Comparison of ENCODE assay signal across 13 cellular contexts in genomic region chr12:53055471-53056266, GRCh38. TPM values are rescaled to one million over a fixed set of nuclear protein-coding genes. Genes with fewer than 3 reads are reported as not detected.
DNase-seq lines count a peak whose midpoint lies in the region; FAIRE-seq and TF ChIP-seq lines count a peak whose summit lies in the region.
"Had no signal": no experiment of that assay in that cellular context is flagged by ENCODE, and none has a peak within 500 bp of the region (broad histone marks: within the 10 kb centered on the region; RNA-seq: fewer than 3 reads in every experiment).

No MANE protein-coding gene starts in this region.

- no peak overlapping the region for H2BK20ac ChIP-seq in H1 (ENCODE audit: low read length)

- H3K4me1 ChIP-seq in CD4-positive, alpha-beta memory T cell (ENCODE audit: insufficient read depth, low read length), result peaks cover 9% of the 10 kb centered on the region
- H3K4me1 ChIP-seq in H1 (replicated peaks in 1 of 4; ENCODE audit: control insufficient read depth in 3 of 4, insufficient read depth in 4 of 4, low read length in 3 of 4), result peaks cover 4 to 17% (median 10%) of the 10 kb centered on the region in 4 experiments
- H3K4me1 ChIP-seq: HAP-1 had no signal

- H3K9me3 Mint-ChIP-seq in CD4-positive, alpha-beta memory T cell, result no peaks in the 10 kb centered on the region
- H3K9me3 Mint-ChIP-seq in osteocyte (ENCODE audit: unreplicated experiment), result no peaks in the 10 kb centered on the region

- intact Hi-C loops in CD4-positive, alpha-beta memory T cell (cut with micrococcal nuclease), result loop anchor here (2.0 kb wide), 1 partner anchor 239 kb away; the partner anchor contains the start of gene PFDN5

- H3K4me2 ChIP-seq in H1 (ENCODE audit: insufficient read depth in 1 of 2, low read depth in 2 of 2, low read length in 2 of 2), result no peak overlapping the region

- no peak overlapping the region for H3K23ac ChIP-seq in H1 (ENCODE audit: insufficient read length)

- peaks cover 8% of the 10 kb centered on the region for H3K23me2 ChIP-seq in H1 (ENCODE audit: low read depth, low read length)

- no peak overlapping the region for H2BK120ac ChIP-seq in H1 (replicated peaks; ENCODE audit: low read depth, low read length)

- peak overlapping the region in 4 of 7 donors; percentile 47 to 80 (median 66) for H3K27ac Mint-ChIP-seq in CD4-positive, alpha-beta memory T cell
- no peak overlapping the region for H3K27ac Mint-ChIP-seq in osteocyte (ENCODE audit: unreplicated experiment)

- H3K4me1 Mint-ChIP-seq in CD4-positive, alpha-beta memory T cell, result peaks cover 4 to 18% (median 12%) of the 10 kb centered on the region in 4 donors
- H3K4me1 Mint-ChIP-seq in osteocyte (ENCODE audit: unreplicated experiment), result peaks cover 52% of the 10 kb centered on the region

- H2BK5ac ChIP-seq in H1 (ENCODE audit: low read depth, low read length), result no peak overlapping the region

- H3K27ac ChIP-seq in AG04450 (ENCODE audit: low read depth, low read length) (peak overlapping the region; percentile 11), H1 (ENCODE audit: low read depth, low read length) (no peak overlapping the region)
- H3K27ac ChIP-seq in CD4-positive, alpha-beta memory T cell (ENCODE audit: low read depth, low read length), result no peak overlapping the region
- H3K27ac ChIP-seq: SK-N-MC had no signal

- H4K20me1 ChIP-seq in H1 (replicated peaks in 1 of 2; ENCODE audit: control insufficient read depth in 1 of 2, insufficient read depth in 2 of 2, low read length in 2 of 2), result peaks cover 12 to 15% of the 10 kb centered on the region in 2 experiments

- DNase-seq in AG04450 (ENCODE audit: low read depth, low spot score) (no peak), H1 (ENCODE audit: low read depth in 1 of 2, low spot score in 2 of 2) (no peak), osteocyte (ENCODE audit: extremely low spot score, unreplicated experiment) (no peak), NCI-H524 treated with DMSO at 0.1 percent for 48 hours (lab: John Stamatoyannopoulos, UW) (no peak), HuH-7 (ENCODE audit: low spot score) (no peak), NCI-H1694 (lab: John Stamatoyannopoulos, UW) (no peak)
- peak in 1 of 5 donors; percentile 41 for DNase-seq in CD4-positive, alpha-beta memory T cell
- DNase-seq in effector CD8-positive, alpha-beta T cell (lab: John Stamatoyannopoulos, UW), result no peak
- DNase-seq: activated CD4-positive, alpha-beta T cell treated with anti-CD3 and anti-CD28 coated beads, Interleukin-2, amount 50 U/mL, for 1 hour had no signal

- no peak overlapping the region for H3K14ac ChIP-seq in H1 (ENCODE audit: insufficient read length)

- no peak overlapping the region for H4K5ac ChIP-seq in H1 (ENCODE audit: insufficient read length, low read depth, low read length)

- TF ChIP-seq EP300 in H1 (IDR thresholded peaks at IDR 0.05; ENCODE audit: borderline replicate concordance in 1 of 2, low read depth in 2 of 2, low read length in 2 of 2), result no peak

- no peak overlapping the region for H2AFZ ChIP-seq in H1 (ENCODE audit: low read length)

- H3K4me3 ChIP-seq in AG04450 (ENCODE audit: low read depth, low read length) (no peak overlapping the region), H1 (ENCODE audit: extremely low read depth in 1 of 4, insufficient read depth in 2 of 4, low read depth in 3 of 4, low read length in 4 of 4) (no peak overlapping the region)
- no peak overlapping the region for H3K4me3 ChIP-seq in CD4-positive, alpha-beta memory T cell (ENCODE audit: low read length in 2 of 2)
- H3K4me3 ChIP-seq: HAP-1, SK-N-MC had no signal

- POLR2A ChIA-PET in AG04450 (lab: Yijun Ruan, JAX) (interaction anchor here (0.9 to 3.0 kb wide), 3 partner anchors 10 to 13 kb away, joined by 3 to 18 read pairs (median 3); no protein-coding TSS in a partner anchor), H1 (lab: Charles Lee; ENCODE audit: partially characterized antibody) (interaction anchor here (0.5 to 35.6 kb wide), 5 partner anchors 11 to 254 kb away, joined by 3 to 711 read pairs (median 16); partner anchors contain the start of gene EIF4B)
- POLR2A ChIA-PET in CD4-positive, alpha-beta memory T cell (lab: Charles Lee; ENCODE audit: partially characterized antibody), result interaction anchor here (1.4 to 3.4 kb wide), 4 partner anchors 9 to 50 kb away, joined by 4 to 9 read pairs (median 6); partner anchors contain the start of genes EIF4B, IGFBP6 and SPRYD3

- no peaks in the 10 kb centered on the region for H3K79me2 ChIP-seq in H1 (ENCODE audit: control insufficient read depth in 1 of 2, insufficient read depth in 2 of 2, low read length in 2 of 2)

- peak overlapping the region; percentile 89; the same call in 1 of the 2 replicates for H2AK5ac ChIP-seq in H1 (ENCODE audit: low read depth, low read length)

- H3K9me3 ChIP-seq in AG04450 (ENCODE audit: control insufficient read depth, insufficient read depth, low read length) (no peaks in the 10 kb centered on the region), H1 (ENCODE audit: insufficient read depth in 2 of 2, low read depth in 1 of 2, low read length in 1 of 2) (no peaks in the 10 kb centered on the region)
- H3K9me3 ChIP-seq in CD4-positive, alpha-beta memory T cell (ENCODE audit: control insufficient read depth in 1 of 2, low read length in 2 of 2), result no peaks in the 10 kb centered on the region
- H3K9me3 ChIP-seq: HAP-1 had no signal

- no peak overlapping the region for H3K9ac ChIP-seq in H1 (replicated peaks in 1 of 4; ENCODE audit: extremely low read depth in 1 of 4, low read depth in 3 of 4, low read length in 3 of 4)

- no peak overlapping the region for H3K18ac ChIP-seq in H1 (ENCODE audit: extremely low read depth, low read length)

- no peak for TF ChIP-seq RAD21 in H1 (IDR thresholded peaks at IDR 0.05 in 1 of 2, conservative IDR thresholded peaks at IDR 0.05 in 1 of 2; ENCODE audit: low read depth in 2 of 2, low read length in 2 of 2)

- peak overlapping the region; percentile 70; the same call in 1 of the 2 replicates for H2BK12ac ChIP-seq in H1 (ENCODE audit: low read depth, low read length)

- no peak for TF ChIP-seq POLR2A in H1 (IDR thresholded peaks at IDR 0.05; ENCODE audit: control extremely low read depth in 1 of 2, low read depth in 2 of 2, low read length in 2 of 2)

- peaks cover 8% of the 10 kb centered on the region; the same call in 1 of the 2 replicates for H3K79me1 ChIP-seq in H1 (ENCODE audit: low read depth, low read length)

- H3K27me3 ChIP-seq in AG04450 (ENCODE audit: control insufficient read depth, insufficient read depth, low read length), result no peaks in the 10 kb centered on the region
- H3K27me3 ChIP-seq in CD4-positive, alpha-beta memory T cell (ENCODE audit: insufficient read depth, low read length), result no peaks in the 10 kb centered on the region
- H3K27me3 ChIP-seq in H1 (replicated peaks in 1 of 4; ENCODE audit: control insufficient read depth in 3 of 4, extremely low read depth in 1 of 4, insufficient read depth in 3 of 4, low read length in 3 of 4), result peaks cover 0 to 12% (median 4%) of the 10 kb centered on the region in 4 experiments; a peak in 4 of 7 replicates

- 82% methylated on average over 15 of the region's 15 CpGs; no CpG with 5 or more reads in 1 of the 2 experiments for WGBS in H1 (ENCODE audit: extremely low coverage in 1 of 2, insufficient coverage in 1 of 2, insufficient read length in 1 of 2, insufficient replicate concordance in 2 of 2, low coverage in 1 of 2, low lambda C conversion rate in 2 of 2, missing lambda C conversion rate in 1 of 2), 2 experiments

- no peaks in the 10 kb centered on the region for H3K36me3 Mint-ChIP-seq in CD4-positive, alpha-beta memory T cell
- peaks cover 18% of the 10 kb centered on the region for H3K36me3 Mint-ChIP-seq in osteocyte (ENCODE audit: unreplicated experiment)

- no peak overlapping the region for H3K56ac ChIP-seq in H1 (replicated peaks; ENCODE audit: insufficient read length, low read depth, low read length)

- no peak overlapping the region for H4K91ac ChIP-seq in H1 (replicated peaks; ENCODE audit: insufficient read length, low read length)

- no peak overlapping the region for H3K4ac ChIP-seq in H1 (replicated peaks; ENCODE audit: insufficient read length, low read depth, low read length)

- H3K36me3 ChIP-seq in CD4-positive, alpha-beta memory T cell (ENCODE audit: insufficient read depth, low read length), result no peaks in the 10 kb centered on the region
- H3K36me3 ChIP-seq in H1 (ENCODE audit: control insufficient read depth in 2 of 4, insufficient read depth in 4 of 4, low read length in 3 of 4), result peaks cover 0 to 5% (median 0%) of the 10 kb centered on the region in 4 experiments; a peak in 1 of 8 replicates
- H3K36me3 ChIP-seq: HAP-1 had no signal

- no peak overlapping the region; the same call in 1 of the 2 replicates for H2BK15ac ChIP-seq in H1 (ENCODE audit: low read length)

- CTCF ChIA-PET in AG04450 (lab: Charles Lee) (interaction anchor here (0.9 to 4.2 kb wide), 3 partner anchors 8 to 43 kb away, joined by 3 to 43 read pairs (median 10); no protein-coding TSS in a partner anchor), H1 (lab: Charles Lee; ENCODE audit: partially characterized antibody) (interaction anchor here (0.6 to 15.7 kb wide), 11 partner anchors 7 to 290 kb away, joined by 3 to 258 read pairs (median 10); partner anchors contain the start of genes IGFBP6 and TNS2)
- CTCF ChIA-PET in CD4-positive, alpha-beta memory T cell (lab: Charles Lee; ENCODE audit: partially characterized antibody), result interaction anchor here (0.7 to 5.5 kb wide), 5 partner anchors 9 to 43 kb away, joined by 3 to 58 read pairs (median 10); no protein-coding TSS in a partner anchor

- no peak overlapping the region for H4K8ac ChIP-seq in H1 (ENCODE audit: extremely low read depth, insufficient read depth, low read length)

- H3K4me3 Mint-ChIP-seq in CD4-positive, alpha-beta memory T cell, result peak overlapping the region in 5 of 8 donors; percentile 20 to 67 (median 43)
- H3K4me3 Mint-ChIP-seq in osteocyte (ENCODE audit: unreplicated experiment), result peak overlapping the region; percentile 42

- TF ChIP-seq CTCF in AG04450 (IDR thresholded peaks at IDR 0.05; ENCODE audit: low read depth, low read length), result no peak
- TF ChIP-seq CTCF in H1 (IDR thresholded peaks at IDR 0.05; ENCODE audit: control extremely low read depth in 1 of 3, insufficient read depth in 1 of 3, low read depth in 1 of 3, low read length in 3 of 3), result no peak
- TF ChIP-seq CTCF in osteocyte (IDR thresholded peaks at IDR 0.05), result no peak

- FAIRE-seq in H1 (lab: Jason Lieb, UNC), result no peak
- FAIRE-seq: GM12891 had no signal

- no peaks in the 10 kb centered on the region for H3K27me3 Mint-ChIP-seq in CD4-positive, alpha-beta memory T cell
- no peaks in the 10 kb centered on the region for H3K27me3 Mint-ChIP-seq in osteocyte (ENCODE audit: unreplicated experiment)

RNA-seq across cellular contexts. Expression of gene TNS2, which starts 5.8 kb away (rescaled TPM):
- polyA plus RNA-seq in AG04450 (2011; rRNA removed) (23.1 and 31.0 TPM in 2 replicates), H1 (2011; rRNA removed) (2.8 and 5.0 TPM in 2 replicates)
- polyA minus RNA-seq in AG04450 (2011; rRNA and poly(A)+ RNA removed), result 74.2 and 82.3 TPM in 2 replicates
- total RNA-seq in CD4-positive, alpha-beta memory T cell, result 1 to 10 TPM; 6.3 to 7.2 TPM
- polyA plus RNA-seq in CD4-positive, alpha-beta memory T cell, result under 1 TPM; 0.27 to 0.45 TPM
- 4.7 and 5.8 TPM in 2 replicates for total RNA-seq in H1 (2021; fragmentation: NEBNext Ultra II Directional; extraction: Animal tissue kit (Norgen Biotek cat#: 25700))
- 1.7 TPM for polyA plus RNA-seq in H1 (2011; cell fraction: cytosol; rRNA removed)
- polyA plus RNA-seq in H1 (2011; cell fraction: nucleus; rRNA removed), result 25.7 TPM
- polyA plus RNA-seq in H1 (2012, experiment 1 of 2), result 4.3 to 6.2 TPM (median 4.8 TPM) in 4 replicates
- polyA plus RNA-seq in H1 (2012, experiment 2 of 2), result 2.5 TPM
- 3.7 TPM for polyA plus RNA-seq in H1 (2013, experiment 1 of 2)
- 3.4 TPM for polyA plus RNA-seq in H1 (2013, experiment 2 of 2)
- polyA minus RNA-seq in H1 (2011; rRNA and poly(A)+ RNA removed), result 1.7 and 2.8 TPM in 2 replicates
- polyA minus RNA-seq in H1 (2011; cell fraction: cytosol; rRNA and poly(A)+ RNA removed), result 10.8 TPM
- 10.6 TPM for polyA minus RNA-seq in H1 (2011; cell fraction: nucleus; rRNA and poly(A)+ RNA removed)
- total RNA-seq in osteocyte, result 107 and 116 TPM in 2 replicates

RNA-seq across cellular contexts. Expression of gene SPRYD3, which starts 23.5 kb away (rescaled TPM):
- polyA plus RNA-seq in AG04450 (2011; rRNA removed), result 15.4 and 17.6 TPM in 2 replicates
- 25.2 and 26.8 TPM in 2 replicates for polyA minus RNA-seq in AG04450 (2011; rRNA and poly(A)+ RNA removed)
- 10 to 100 TPM; 54.3 to 59.3 TPM for total RNA-seq in CD4-positive, alpha-beta memory T cell
- 10 to 100 TPM; 54.2 to 71.7 TPM for polyA plus RNA-seq in CD4-positive, alpha-beta memory T cell
- 6.6 and 6.8 TPM in 2 replicates for total RNA-seq in H1 (2021; fragmentation: NEBNext Ultra II Directional; extraction: Animal tissue kit (Norgen Biotek cat#: 25700))
- polyA plus RNA-seq in H1 (2011; rRNA removed), result 8.0 and 10.4 TPM in 2 replicates
- 7.4 TPM for polyA plus RNA-seq in H1 (2011; cell fraction: cytosol; rRNA removed)
- 10.8 TPM for polyA plus RNA-seq in H1 (2011; cell fraction: nucleus; rRNA removed)
- 4.9 to 8.7 TPM (median 6.7 TPM) in 4 replicates for polyA plus RNA-seq in H1 (2012, experiment 1 of 2)
- 6.0 TPM for polyA plus RNA-seq in H1 (2012, experiment 2 of 2)
- polyA plus RNA-seq in H1 (2013, experiment 1 of 2), result 3.4 TPM
- polyA plus RNA-seq in H1 (2013, experiment 2 of 2), result 4.0 TPM
- polyA minus RNA-seq in H1 (2011; rRNA and poly(A)+ RNA removed), result 7.9 and 9.9 TPM in 2 replicates
- 4.6 TPM for polyA minus RNA-seq in H1 (2011; cell fraction: cytosol; rRNA and poly(A)+ RNA removed)
- polyA minus RNA-seq in H1 (2011; cell fraction: nucleus; rRNA and poly(A)+ RNA removed), result 7.6 TPM
- total RNA-seq in osteocyte, result 28.3 and 29.0 TPM in 2 replicates

RNA-seq across cellular contexts. Expression of gene IGFBP6, which starts 41.8 kb away (rescaled TPM):
- polyA plus RNA-seq in AG04450 (2011; rRNA removed) (182 and 274 TPM in 2 replicates), H1 (2011; rRNA removed) (14.7 and 25.3 TPM in 2 replicates)
- 61.6 and 95.6 TPM in 2 replicates for polyA minus RNA-seq in AG04450 (2011; rRNA and poly(A)+ RNA removed)
- under 1 TPM in 1 of 2 experiments, not detected in 1; 0.61 TPM for total RNA-seq in CD4-positive, alpha-beta memory T cell
- polyA plus RNA-seq in CD4-positive, alpha-beta memory T cell, result 1 to 10 TPM in 1 of 2 donors, under 1 TPM in 1; 0.53 to 1.5 TPM
- 13.7 and 16.4 TPM in 2 replicates for total RNA-seq in H1 (2021; fragmentation: NEBNext Ultra II Directional; extraction: Animal tissue kit (Norgen Biotek cat#: 25700))
- 15.4 TPM for polyA plus RNA-seq in H1 (2011; cell fraction: cytosol; rRNA removed)
- 13.2 TPM for polyA plus RNA-seq in H1 (2011; cell fraction: nucleus; rRNA removed)
- 5.3 to 13.0 TPM (median 10.2 TPM) in 4 replicates for polyA plus RNA-seq in H1 (2012, experiment 1 of 2)
- 22.3 TPM for polyA plus RNA-seq in H1 (2012, experiment 2 of 2)
- polyA plus RNA-seq in H1 (2013, experiment 1 of 2), result 8.4 TPM
- polyA plus RNA-seq in H1 (2013, experiment 2 of 2), result 10.8 TPM
- polyA minus RNA-seq in H1 (2011; rRNA and poly(A)+ RNA removed), result 2.6 and 3.5 TPM in 2 replicates
- polyA minus RNA-seq in H1 (2011; cell fraction: cytosol; rRNA and poly(A)+ RNA removed), result 2.9 TPM
- polyA minus RNA-seq in H1 (2011; cell fraction: nucleus; rRNA and poly(A)+ RNA removed), result 2.4 TPM
- 18.8 and 22.3 TPM in 2 replicates for total RNA-seq in osteocyte

RNA-seq across cellular contexts. Expression of gene SOAT2, which starts 47.6 kb away (rescaled TPM):
- polyA plus RNA-seq in AG04450 (2011; rRNA removed), result 0.06 TPM in 1 of 2 replicates, not detected in the other
- not detected in 2 replicates for polyA minus RNA-seq in AG04450 (2011; rRNA and poly(A)+ RNA removed)
- under 1 TPM; 0.26 to 0.42 TPM for total RNA-seq in CD4-positive, alpha-beta memory T cell
- under 1 TPM; 0.20 to 0.85 TPM for polyA plus RNA-seq in CD4-positive, alpha-beta memory T cell
- not detected in 2 replicates for total RNA-seq in H1 (2021; fragmentation: NEBNext Ultra II Directional; extraction: Animal tissue kit (Norgen Biotek cat#: 25700))
- 0.08 and 0.13 TPM in 2 replicates for polyA plus RNA-seq in H1 (2011; rRNA removed)
- 0.12 TPM for polyA plus RNA-seq in H1 (2011; cell fraction: cytosol; rRNA removed)
- polyA plus RNA-seq in H1 (2011; cell fraction: nucleus; rRNA removed), result 0.21 TPM
- polyA plus RNA-seq in H1 (2012, experiment 1 of 2), result not detected in 4 replicates
- not detected for polyA plus RNA-seq in H1 (2012, experiment 2 of 2)
- polyA plus RNA-seq in H1 (2013, experiment 1 of 2), result 0.04 TPM
- not detected for polyA plus RNA-seq in H1 (2013, experiment 2 of 2)
- polyA minus RNA-seq in H1 (2011; rRNA and poly(A)+ RNA removed), result not detected in 2 replicates
- polyA minus RNA-seq in H1 (2011; cell fraction: cytosol; rRNA and poly(A)+ RNA removed), result not detected
- not detected for polyA minus RNA-seq in H1 (2011; cell fraction: nucleus; rRNA and poly(A)+ RNA removed)
- not detected in 2 replicates for total RNA-seq in osteocyte
- total RNA-seq: endothelial cell of umbilical vein had no signal
- polyA plus RNA-seq: endothelial cell of umbilical vein had no signal

RNA-seq across cellular contexts. Expression of gene EIF4B, which starts 49.4 kb away (rescaled TPM):
- polyA plus RNA-seq in AG04450 (2011; rRNA removed) (548 and 645 TPM in 2 replicates), H1 (2011; rRNA removed) (269 and 307 TPM in 2 replicates)
- 854 and 868 TPM in 2 replicates for polyA minus RNA-seq in AG04450 (2011; rRNA and poly(A)+ RNA removed)
- 100 to 1,000 TPM; 730 to 777 TPM for total RNA-seq in CD4-positive, alpha-beta memory T cell
- polyA plus RNA-seq in CD4-positive, alpha-beta memory T cell, result 100 to 1,000 TPM in 1 of 2 donors, 10 to 100 TPM in 1; 74.2 to 117 TPM
- total RNA-seq in H1 (2021; fragmentation: NEBNext Ultra II Directional; extraction: Animal tissue kit (Norgen Biotek cat#: 25700)), result 811 and 816 TPM in 2 replicates
- 530 TPM for polyA plus RNA-seq in H1 (2011; cell fraction: cytosol; rRNA removed)
- polyA plus RNA-seq in H1 (2011; cell fraction: nucleus; rRNA removed), result 680 TPM
- polyA plus RNA-seq in H1 (2012, experiment 1 of 2), result 514 to 624 TPM (median 554 TPM) in 4 replicates
- polyA plus RNA-seq in H1 (2012, experiment 2 of 2), result 45.7 TPM
- 453 TPM for polyA plus RNA-seq in H1 (2013, experiment 1 of 2)
- 431 TPM for polyA plus RNA-seq in H1 (2013, experiment 2 of 2)
- polyA minus RNA-seq in H1 (2011; rRNA and poly(A)+ RNA removed), result 939 and 1,134 TPM in 2 replicates
- polyA minus RNA-seq in H1 (2011; cell fraction: cytosol; rRNA and poly(A)+ RNA removed), result 559 TPM
- 516 TPM for polyA minus RNA-seq in H1 (2011; cell fraction: nucleus; rRNA and poly(A)+ RNA removed)
- total RNA-seq in osteocyte, result 516 and 555 TPM in 2 replicates

Comparison
In these comparisons a context has a peak if more than half of its experiments do, and no peak if none do; other contexts are left out.
1. RNA of gene TNS2, which starts 5.8 kb away (total RNA-seq): 107 to 116 TPM in osteocyte; 6.3 to 7.2 TPM in CD4-positive, alpha-beta memory T cell and 4.7 to 5.8 TPM in H1; every median in the first group is over 10 times any median in the second.